Comparison of ENCODE assay signal across 23 cellular contexts in the genomic region with DNA sequence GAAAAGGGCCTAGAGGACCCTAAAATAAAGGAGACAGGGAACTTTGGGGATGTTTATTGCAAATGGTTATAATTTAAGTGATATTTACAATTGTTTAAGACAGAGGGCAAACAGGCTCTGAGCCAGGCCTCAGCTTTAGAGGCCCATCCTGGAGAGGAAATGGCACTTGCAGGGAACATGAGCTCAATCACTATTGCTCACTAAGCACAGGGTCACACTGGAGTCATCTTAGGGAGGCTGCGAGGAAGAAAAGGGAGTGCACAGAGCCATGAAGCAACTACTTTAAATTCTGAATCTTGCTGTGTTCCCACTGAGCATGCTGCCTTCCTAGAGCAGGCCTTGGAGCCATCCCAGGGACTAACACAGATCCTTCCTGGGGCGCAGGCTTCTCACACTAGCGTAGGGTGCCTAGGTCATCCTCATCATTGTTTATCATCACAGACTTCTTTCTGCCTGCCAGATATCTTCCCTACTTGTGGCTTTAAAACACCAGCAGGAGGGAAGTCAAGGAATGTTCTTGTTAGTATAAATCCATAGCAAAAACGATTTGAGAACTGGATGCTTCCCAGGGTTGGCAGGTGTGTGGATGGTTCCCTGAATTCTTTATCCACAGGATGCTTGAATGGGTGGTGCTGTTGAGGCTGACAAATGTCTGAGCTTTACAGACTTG. TPM values are rescaled to one million over a fixed set of nuclear protein-coding genes. Genes with fewer than 3 reads are reported as not detected.
A peak's percentile ranks its signal among the peaks of the same experiment; 100 is the strongest.
DNase-seq lines count a peak whose midpoint lies in the region; ATAC-seq, FAIRE-seq and TF ChIP-seq lines count a peak whose summit lies in the region.
"Had no signal": no experiment of that assay in that cellular context is flagged by ENCODE, and none has a peak within 500 bp of the region (broad histone marks: within the 10 kb centered on the region; RNA-seq: fewer than 3 reads in every experiment).

No MANE protein-coding gene starts in this region.

- no peaks in the 10 kb centered on the region for H3K9me3 Mint-ChIP-seq in activated naive CD4-positive, alpha-beta T cell treated with anti-CD3 and anti-CD28 coated beads, Interleukin-2, amount 50 U/mL, for 72 hours
- H3K9me3 Mint-ChIP-seq in activated naive CD4-positive, alpha-beta T cell treated with anti-CD3 and anti-CD28 coated beads, Interleukin-2, amount 10 ng/mL, durations not matched to agents 7 days and 5 days = no peaks in the 10 kb centered on the region
- H3K9me3 Mint-ChIP-seq: activated B cell treated with CpG ODN at 0.5 μM for 24 hours; activated T-helper 2 cell treated with anti-CD3 and anti-CD28 coated beads, Interferon-gamma antibody, Interleukin-2, Interleukin-4, amounts not matched to agents 10 μg/mL and 5 μg/mL and 100 μg/mL, durations not matched to agents 14 hours and 24 hours and 36 hours had no signal

- H3K9me1 ChIP-seq in endothelial cell of umbilical vein (replicated peaks; ENCODE audit: control insufficient read depth, extremely low read depth, insufficient read depth, low read length) = no peaks in the 10 kb centered on the region

- H3K27ac ChIP-seq in endothelial cell of umbilical vein (ENCODE audit: insufficient read depth, low read depth, low read length) = no peak overlapping the region
- H3K27ac ChIP-seq: KMS-11 had no signal

- no peak overlapping the region for H2AFZ ChIP-seq in endothelial cell of umbilical vein (ENCODE audit: low read depth, low read length)

- H3K27ac Mint-ChIP-seq in activated naive CD4-positive, alpha-beta T cell treated with anti-CD3 and anti-CD28 coated beads, Interleukin-2, amount 50 U/mL, for 72 hours = peak overlapping the region; percentile 9 to 24
- H3K27ac Mint-ChIP-seq in activated naive CD4-positive, alpha-beta T cell treated with anti-CD3 and anti-CD28 coated beads, Interleukin-2, amount 10 ng/mL, durations not matched to agents 7 days and 5 days = no peak overlapping the region
- peak overlapping the region; percentile 87 for H3K27ac Mint-ChIP-seq in T-helper 17 cell
- H3K27ac Mint-ChIP-seq: activated B cell treated with CpG ODN at 0.5 μM for 24 hours; activated T-helper 2 cell treated with anti-CD3 and anti-CD28 coated beads, Interferon-gamma antibody, Interleukin-2, Interleukin-4, amounts not matched to agents 10 μg/mL and 5 μg/mL and 100 μg/mL, durations not matched to agents 14 hours and 24 hours and 36 hours had no signal

- no peaks in the 10 kb centered on the region for H3K79me2 ChIP-seq in endothelial cell of umbilical vein (ENCODE audit: control insufficient read depth, insufficient read depth, low read length)

- POLR2A ChIA-PET in endothelial cell of umbilical vein (lab: Charles Lee) = no interaction called here

- no peaks in the 10 kb centered on the region for H4K20me1 ChIP-seq in endothelial cell of umbilical vein (replicated peaks; ENCODE audit: control insufficient read depth, extremely low read depth, insufficient read depth, low read length)

- no peak overlapping the region for H3K4me2 ChIP-seq in endothelial cell of umbilical vein (ENCODE audit: insufficient read depth, low read length)
- H3K4me2 ChIP-seq: KMS-11 had no signal

- H3K36me3 ChIP-seq in endothelial cell of umbilical vein (ENCODE audit: control insufficient read depth in 2 of 2, extremely low read depth in 1 of 2, insufficient read depth in 2 of 2, low read length in 2 of 2) = peaks cover 0 to 6% of the 10 kb centered on the region in 2 experiments

- peak; percentile 59 for FAIRE-seq in endothelial cell of umbilical vein (lab: Jason Lieb, UNC)
- FAIRE-seq: frontal cortex had no signal

- no peaks in the 10 kb centered on the region for H3K36me3 Mint-ChIP-seq in activated naive CD4-positive, alpha-beta T cell treated with anti-CD3 and anti-CD28 coated beads, Interleukin-2, amount 50 U/mL, for 72 hours
- H3K36me3 Mint-ChIP-seq in activated naive CD4-positive, alpha-beta T cell treated with anti-CD3 and anti-CD28 coated beads, Interleukin-2, amount 10 ng/mL, durations not matched to agents 7 days and 5 days = peaks cover 9% of the 10 kb centered on the region
- no peaks in the 10 kb centered on the region for H3K36me3 Mint-ChIP-seq in T-helper 17 cell (ENCODE audit: low read depth)

- H3K9me3 ChIP-seq in T-helper 17 cell (ENCODE audit: control insufficient read depth, low read length, poor library complexity, severe bottlenecking) = no peaks in the 10 kb centered on the region
- no peaks in the 10 kb centered on the region for H3K9me3 ChIP-seq in endothelial cell of umbilical vein (replicated peaks; ENCODE audit: control insufficient read depth, insufficient read depth, low read length)
- H3K9me3 ChIP-seq: mucosa of descending colon had no signal

- CTCF ChIA-PET in activated naive CD4-positive, alpha-beta T cell treated with anti-CD3 and anti-CD28 coated beads, Interleukin-2, amount 10 ng/mL, durations not matched to agents 7 days and 5 days (lab: Charles Lee) = no interaction called here
- CTCF ChIA-PET in endothelial cell of umbilical vein (lab: Charles Lee) = interaction anchor here (0.9 to 4.5 kb wide), 2 partner anchors 467 to 694 kb away, joined by 4 to 79 read pairs; no protein-coding TSS in a partner anchor

- no peak for ATAC-seq in activated naive CD4-positive, alpha-beta T cell treated with anti-CD3 and anti-CD28 coated beads, Interleukin-2, amount 50 U/mL, for 72 hours
- ATAC-seq in T-helper 17 cell = no peak
- no peak for ATAC-seq in left colon
- ATAC-seq: mucosa of descending colon, right cardiac atrium had no signal

- no peak for TF ChIP-seq CTCF in endothelial cell of umbilical vein (IDR thresholded peaks at IDR 0.05; ENCODE audit: extremely low read depth in 1 of 2, insufficient read depth in 1 of 2, low read depth in 1 of 2, low read length in 2 of 2)

- H3K4me1 ChIP-seq in endothelial cell of umbilical vein (ENCODE audit: control insufficient read depth, extremely low read depth, insufficient read depth, low read length) = peaks cover 4% of the 10 kb centered on the region

- DNase-seq in activated naive CD4-positive, alpha-beta T cell treated with anti-CD3 and anti-CD28 coated beads, Interleukin-2, amount 50 U/mL, for 72 hours (ENCODE audit: low spot score in 2 of 2) = no peak
- DNase-seq in activated naive CD4-positive, alpha-beta T cell treated with anti-CD3 and anti-CD28 coated beads, Interleukin-2, amount 10 ng/mL, durations not matched to agents 7 days and 5 days = no peak
- DNase-seq in T-helper 17 cell (no peak), endothelial cell of umbilical vein (ENCODE audit: low read depth, low spot score) (no peak), smooth muscle cell of the brain vasculature (ENCODE audit: low read depth, low spot score) (peak; percentile 91), NCI-H446 (lab: John Stamatoyannopoulos, UW) (no peak), left colon (no peak)
- DNase-seq in stimulated activated CD8-positive, alpha-beta memory T cell treated with anti-CD3 and anti-CD28 coated beads, Interleukin-4, amount 100 ng/mL, for 48 hours = no peak
- DNase-seq: activated B cell treated with CpG ODN at 0.5 μM for 24 hours; activated CD8-positive, alpha-beta memory T cell treated with anti-CD3 and anti-CD28 coated beads for 24 hours; cortex of kidney; H7; mucosa of descending colon; NCI-H1092; NCI-H524 treated with DMSO at 0.1 percent for 48 hours; occipital lobe; right cardiac atrium; SIG-M5; stimulated activated naive CD4-positive, alpha-beta T cell treated with Interleukin-2 at 50 U/mL for 16 hours; trophoblast cell had no signal

- no peaks in the 10 kb centered on the region for H3K27me3 ChIP-seq in endothelial cell of umbilical vein (ENCODE audit: control insufficient read depth in 2 of 2, insufficient read depth in 2 of 2, low read length in 2 of 2)

- no peak for TF ChIP-seq POLR2A in endothelial cell of umbilical vein (IDR thresholded peaks at IDR 0.05; ENCODE audit: low read depth, low read length)

- peaks cover 7% of the 10 kb centered on the region for H3K27me3 Mint-ChIP-seq in activated naive CD4-positive, alpha-beta T cell treated with anti-CD3 and anti-CD28 coated beads, Interleukin-2, amount 10 ng/mL, durations not matched to agents 7 days and 5 days
- no peaks in the 10 kb centered on the region for H3K27me3 Mint-ChIP-seq in T-helper 17 cell
- H3K27me3 Mint-ChIP-seq: activated B cell treated with CpG ODN at 0.5 μM for 24 hours had no signal

- dilution Hi-C loops in endothelial cell of umbilical vein (cut with MboI; ENCODE audit: extremely low pct_ligation_motif_present, low sequenced_read_pairs) = no loop called here

- intact Hi-C loops in endothelial cell of umbilical vein (cut with micrococcal nuclease) = no loop called here
- intact Hi-C loops in left colon (cut with DNase I, micrococcal nuclease) = loop anchor here in 1 of 2 donors (10.0 kb wide), 3 partner anchors 327 to 697 kb away; partner anchors contain the start of gene MCU

- BruUV-seq in endothelial cell of umbilical vein (replicated peaks; lab: Mats Ljungman, UMichigan) = TSS peak; percentile 73

- H3K9ac ChIP-seq in endothelial cell of umbilical vein (replicated peaks; ENCODE audit: extremely low read depth, insufficient read depth, low read length) = no peak overlapping the region
- H3K9ac ChIP-seq: KMS-11 had no signal

- peaks cover 25% of the 10 kb centered on the region for H3K4me1 Mint-ChIP-seq in activated naive CD4-positive, alpha-beta T cell treated with anti-CD3 and anti-CD28 coated beads, Interleukin-2, amount 10 ng/mL, durations not matched to agents 7 days and 5 days
- peaks cover 22% of the 10 kb centered on the region for H3K4me1 Mint-ChIP-seq in T-helper 17 cell

- no peak overlapping the region for H3K4me3 ChIP-seq in endothelial cell of umbilical vein (replicated peaks in 1 of 3; ENCODE audit: insufficient read depth in 1 of 3, low read depth in 1 of 3, low read length in 3 of 3)
- H3K4me3 ChIP-seq: mucosa of descending colon had no signal

- H3K4me3 Mint-ChIP-seq in activated naive CD4-positive, alpha-beta T cell treated with anti-CD3 and anti-CD28 coated beads, Interleukin-2, amount 10 ng/mL, durations not matched to agents 7 days and 5 days = no peak overlapping the region
- H3K4me3 Mint-ChIP-seq in T-helper 17 cell = no peak overlapping the region
- H3K4me3 Mint-ChIP-seq: activated B cell treated with CpG ODN at 0.5 μM for 24 hours had no signal

TF ChIP-seq in endothelial cell of umbilical vein, 7 proteins besides CTCF, POLR2A, EP300 and RAD21 (continues in another document):
- no peak for TF ChIP-seq POLR2AphosphoS5 (IDR thresholded peaks at IDR 0.05; ENCODE audit: insufficient read depth, low read depth, low read length)

RNA-seq across cellular contexts. Expression of gene DNAJB12, which starts 12.7 kb away (rescaled TPM):
- 10 to 100 TPM; 20.7 to 26.6 TPM for total RNA-seq in activated naive CD4-positive, alpha-beta T cell treated with anti-CD3 and anti-CD28 coated beads, Interleukin-2, amount 50 U/mL, for 72 hours
- total RNA-seq in T-helper 17 cell (10 to 100 TPM; 32.7 to 42.9 TPM), endothelial cell of umbilical vein (44.2 and 45.2 TPM in 2 replicates), left colon (10 to 100 TPM; 36.9 to 38.5 TPM)
- polyA plus RNA-seq in endothelial cell of umbilical vein = 25.0 and 27.2 TPM in 2 replicates
- polyA plus RNA-seq in endothelial cell of umbilical vein (2011; cell fraction: cytosol; rRNA removed) = 28.7 and 29.4 TPM in 2 replicates
- 47.2 and 50.5 TPM in 2 replicates for polyA plus RNA-seq in endothelial cell of umbilical vein (2011; cell fraction: nucleus; rRNA removed)
- 23.5 and 23.7 TPM in 2 replicates for polyA plus RNA-seq in endothelial cell of umbilical vein (2012)
- 25.7 and 28.2 TPM in 2 replicates for polyA minus RNA-seq in endothelial cell of umbilical vein
- polyA minus RNA-seq in endothelial cell of umbilical vein (2011; cell fraction: cytosol; rRNA and poly(A)+ RNA removed) = 20.3 TPM
- 30.6 and 33.3 TPM in 2 replicates for polyA minus RNA-seq in endothelial cell of umbilical vein (2011; cell fraction: nucleus; rRNA and poly(A)+ RNA removed)
